Comparison of ENCODE assay signal across 8 cellular contexts in genomic region chr2:148927010-148927409, GRCh38. TPM values are rescaled to one million over a fixed set of nuclear protein-coding genes. Genes with fewer than 3 reads are reported as not detected.
DNase-seq lines count a peak whose midpoint lies in the region; ATAC-seq and TF ChIP-seq lines count a peak whose summit lies in the region.

No MANE protein-coding gene starts in this region.

- H3K9me3 ChIP-seq in CD4-positive, alpha-beta T cell (ENCODE audit: control insufficient read depth, low read length) = no peaks in the 10 kb centered on the region
- H3K9me3 ChIP-seq in IMR-90 (ENCODE audit: control insufficient read depth, insufficient read depth, low read length) = no peaks in the 10 kb centered on the region

- H3K4me3 Mint-ChIP-seq in CD4-positive, alpha-beta T cell = peak overlapping the region; percentile 79
- peak overlapping the region; percentile 87 for H3K4me3 Mint-ChIP-seq in activated T-helper 1 cell treated with anti-CD3 and anti-CD28 coated beads, Interleukin-12 subunit alpha, Interleukin-12 subunit beta, Interleukin-2, Interleukin-4 antibody, amounts not matched to agents 30 ng/mL and 10 ng/mL and 1 ng/mL, durations not matched to agents 14 hours and 24 hours and 36 hours

- H2AK5ac ChIP-seq in IMR-90 (ENCODE audit: low read depth, low read length) = no peak overlapping the region
- H2AK5ac ChIP-seq in mesendoderm (ENCODE audit: low read length) = no peak overlapping the region

- H2BK15ac ChIP-seq in IMR-90 (ENCODE audit: low read depth, low read length) (no peak overlapping the region), mesendoderm (replicated peaks; ENCODE audit: low read depth) (no peak overlapping the region)

- H3K9ac ChIP-seq in IMR-90 (ENCODE audit: low read depth, low read length) (no peak overlapping the region), mesendoderm (ENCODE audit: low read length) (no peak overlapping the region)

- H3K9me3 Mint-ChIP-seq in CD4-positive, alpha-beta T cell = no peaks in the 10 kb centered on the region
- H3K9me3 Mint-ChIP-seq in activated T-helper 1 cell treated with anti-CD3 and anti-CD28 coated beads, Interleukin-12 subunit alpha, Interleukin-12 subunit beta, Interleukin-2, Interleukin-4 antibody, amounts not matched to agents 30 ng/mL and 10 ng/mL and 1 ng/mL, durations not matched to agents 14 hours and 24 hours and 36 hours = no peaks in the 10 kb centered on the region

- H3K27ac Mint-ChIP-seq in CD4-positive, alpha-beta T cell = peak overlapping the region; percentile 61
- H3K27ac Mint-ChIP-seq in activated T-helper 1 cell treated with anti-CD3 and anti-CD28 coated beads, Interleukin-12 subunit alpha, Interleukin-12 subunit beta, Interleukin-2, Interleukin-4 antibody, amounts not matched to agents 30 ng/mL and 10 ng/mL and 1 ng/mL, durations not matched to agents 14 hours and 24 hours and 36 hours = peak overlapping the region; percentile 86

- H3K4me2 ChIP-seq in IMR-90 (ENCODE audit: low read depth, low read length) (no peak overlapping the region), mesendoderm (ENCODE audit: low read length) (no peak overlapping the region)

- no peak for TF ChIP-seq CTCF in CD4-positive, alpha-beta T cell (IDR thresholded peaks at IDR 0.05)
- no peak for TF ChIP-seq CTCF in IMR-90 (conservative IDR thresholded peaks at IDR 0.05; ENCODE audit: low read depth, low read length)

- peak; percentile 74 for ATAC-seq in CD4-positive, alpha-beta T cell (ENCODE audit: poor library complexity)
- ATAC-seq in GM21529 (IDR thresholded peaks at IDR 0.05; ENCODE audit: unreplicated experiment) (peak; percentile 60), IMR-90 (ENCODE audit: low read depth) (no peak; the same call in 1 of the 2 replicates), SK-N-SH treated with all-trans-retinoic acid at 6 μM for 48 hours (no peak)

- 60% methylated on average over 3 of the region's 12 CpGs; no CpG with 5 or more reads in 1 of the 2 experiments for WGBS in IMR-90 (ENCODE audit: extremely low coverage in 2 of 2, insufficient read length in 1 of 2), 2 experiments
- no CpG with 5 or more reads among the region's 12 CpGs for WGBS in mesendoderm (ENCODE audit: extremely low coverage, insufficient coverage, low lambda C conversion rate)

- H2BK5ac ChIP-seq in IMR-90 (ENCODE audit: low read depth, low read length, poor library complexity, severe bottlenecking) (no peak overlapping the region), mesendoderm (ENCODE audit: low read length) (no peak overlapping the region)

- no peaks in the 10 kb centered on the region for H3K36me3 Mint-ChIP-seq in CD4-positive, alpha-beta T cell (ENCODE audit: low read depth)
- H3K36me3 Mint-ChIP-seq in activated T-helper 1 cell treated with anti-CD3 and anti-CD28 coated beads, Interleukin-12 subunit alpha, Interleukin-12 subunit beta, Interleukin-2, Interleukin-4 antibody, amounts not matched to agents 30 ng/mL and 10 ng/mL and 1 ng/mL, durations not matched to agents 14 hours and 24 hours and 36 hours (ENCODE audit: low read depth) = peaks cover 25% of the 10 kb centered on the region

- TF ChIP-seq POLR2A in IMR-90 (IDR thresholded peaks at IDR 0.05; ENCODE audit: low read depth, low read length) = no peak

- H3K27me3 Mint-ChIP-seq in CD4-positive, alpha-beta T cell = no peaks in the 10 kb centered on the region
- H3K27me3 Mint-ChIP-seq in activated T-helper 1 cell treated with anti-CD3 and anti-CD28 coated beads, Interleukin-12 subunit alpha, Interleukin-12 subunit beta, Interleukin-2, Interleukin-4 antibody, amounts not matched to agents 30 ng/mL and 10 ng/mL and 1 ng/mL, durations not matched to agents 14 hours and 24 hours and 36 hours (ENCODE audit: insufficient read depth) = no peaks in the 10 kb centered on the region

- no peaks in the 10 kb centered on the region for H3K79me2 ChIP-seq in mesendoderm (ENCODE audit: control insufficient read depth, insufficient read depth, low read length)

- dilution Hi-C loops in IMR-90 (cut with HindIII; ENCODE audit: low sequenced_read_pairs, unreplicated experiment) = no loop called here

- H3K4me3 ChIP-seq in IMR-90 (ENCODE audit: insufficient read depth, low read depth, low read length) (no peak overlapping the region), mesendoderm (ENCODE audit: low read length) (no peak overlapping the region)

- H3K4ac ChIP-seq in IMR-90 (ENCODE audit: low read depth, low read length) (no peak overlapping the region), mesendoderm (ENCODE audit: low read depth, low read length) (no peak overlapping the region)

- no peaks in the 10 kb centered on the region for H3K27me3 ChIP-seq in CD4-positive, alpha-beta T cell (ENCODE audit: control insufficient read depth, insufficient read depth, low read length)
- H3K27me3 ChIP-seq in IMR-90 (ENCODE audit: control insufficient read depth, insufficient read depth, low read length) (no peaks in the 10 kb centered on the region), mesendoderm (ENCODE audit: insufficient read depth, low read length, poor library complexity) (no peaks in the 10 kb centered on the region)

- H3K79me1 ChIP-seq in IMR-90 (ENCODE audit: low read depth in 1 of 2, low read length in 2 of 2) = no peaks in the 10 kb centered on the region
- no peaks in the 10 kb centered on the region for H3K79me1 ChIP-seq in mesendoderm (ENCODE audit: low read length)

- H2BK120ac ChIP-seq in IMR-90 (ENCODE audit: low read depth, low read length) (no peak overlapping the region), mesendoderm (ENCODE audit: low read depth, low read length) (no peak overlapping the region)

- H2AK9ac ChIP-seq in IMR-90 (replicated peaks; ENCODE audit: low read depth, low read length, poor library complexity) = no peak overlapping the region

- intact Hi-C loops in CD4-positive, alpha-beta T cell (cut with DNase I, micrococcal nuclease) = loop anchor here (2.0 kb wide), 2 partner anchors 62 to 64 kb away; no protein-coding TSS in a partner anchor
- intact Hi-C loops in IMR-90 (cut with micrococcal nuclease) = loop anchor here (5.0 kb wide), 1 partner anchor 285 kb away; the partner anchor contains the start of gene EPC2
- intact Hi-C loops in activated T-helper 1 cell treated with anti-CD3 and anti-CD28 coated beads, Interleukin-12 subunit alpha, Interleukin-12 subunit beta, Interleukin-2, Interleukin-4 antibody, amounts not matched to agents 30 ng/mL and 10 ng/mL and 1 ng/mL, durations not matched to agents 14 hours and 24 hours and 36 hours (cut with micrococcal nuclease) = loop anchor here (1.0 to 5.0 kb wide), 4 partner anchors 63 to 990 kb away; partner anchors contain the start of genes MBD5 and ORC4

- H3K18ac ChIP-seq in IMR-90 (ENCODE audit: low read depth, low read length) (no peak overlapping the region), mesendoderm (ENCODE audit: low read length) (no peak overlapping the region)

- H4K8ac ChIP-seq in IMR-90 (ENCODE audit: low read depth in 2 of 2, low read length in 2 of 2) (no peak overlapping the region), mesendoderm (ENCODE audit: low read depth, low read length) (no peak overlapping the region)

- no peak overlapping the region for H3K56ac ChIP-seq in IMR-90 (ENCODE audit: extremely low read depth, insufficient read depth, low read length)
- no peak overlapping the region for H3K56ac ChIP-seq in mesendoderm (ENCODE audit: low read length)

- H3K23ac ChIP-seq in IMR-90 (ENCODE audit: low read depth, low read length) (no peak overlapping the region), mesendoderm (ENCODE audit: low read length) (no peak overlapping the region)

- no peaks in the 10 kb centered on the region for H3K4me1 ChIP-seq in IMR-90 (ENCODE audit: control insufficient read depth, insufficient read depth, low read length)
- peaks cover 2% of the 10 kb centered on the region for H3K4me1 ChIP-seq in mesendoderm (ENCODE audit: control insufficient read depth, low read depth, low read length)

- peak overlapping the region; percentile 40 for H2AFZ ChIP-seq in IMR-90 (replicated peaks; ENCODE audit: low read length, poor library complexity)

- H4K20me1 ChIP-seq in IMR-90 (ENCODE audit: insufficient read depth, low read length) = no peaks in the 10 kb centered on the region

- no peaks in the 10 kb centered on the region for H3K9me1 ChIP-seq in IMR-90 (ENCODE audit: insufficient read depth, low read length)

- no TSS peak for BruUV-seq in IMR-90 (replicated peaks; lab: Mats Ljungman, UMichigan)

- in situ Hi-C loops in IMR-90 (cut with MboI; ENCODE audit: low sequenced_read_pairs) = no loop called here

- no peak overlapping the region for H4K91ac ChIP-seq in IMR-90 (ENCODE audit: insufficient read depth, low read depth, low read length)

- H3K36me3 ChIP-seq in IMR-90 (ENCODE audit: control insufficient read depth, insufficient read depth, low read length) (no peaks in the 10 kb centered on the region), mesendoderm (ENCODE audit: control insufficient read depth, insufficient read depth, low read length) (no peaks in the 10 kb centered on the region)

- peaks cover 25% of the 10 kb centered on the region for H3K4me1 Mint-ChIP-seq in CD4-positive, alpha-beta T cell (ENCODE audit: low read depth)
- peaks cover 26% of the 10 kb centered on the region for H3K4me1 Mint-ChIP-seq in activated T-helper 1 cell treated with anti-CD3 and anti-CD28 coated beads, Interleukin-12 subunit alpha, Interleukin-12 subunit beta, Interleukin-2, Interleukin-4 antibody, amounts not matched to agents 30 ng/mL and 10 ng/mL and 1 ng/mL, durations not matched to agents 14 hours and 24 hours and 36 hours (ENCODE audit: low read depth)

- H4K5ac ChIP-seq in IMR-90 (ENCODE audit: low read depth, low read length) (no peak overlapping the region), mesendoderm (ENCODE audit: low read length) (no peak overlapping the region)

- POLR2A ChIA-PET in CD4-positive, alpha-beta T cell (lab: Charles Lee) = interaction anchor here (0.7 to 1.9 kb wide), 3 partner anchors 23 to 402 kb away, joined by 3 to 11 read pairs (median 4); no protein-coding TSS in a partner anchor
- POLR2A ChIA-PET in IMR-90 (lab: Charles Lee; ENCODE audit: unreplicated experiment) = no interaction called here

- H2BK20ac ChIP-seq in IMR-90 (ENCODE audit: low read depth, low read length) = no peak overlapping the region

- no peak overlapping the region for H3K27ac ChIP-seq in CD4-positive, alpha-beta T cell (ENCODE audit: low read depth, low read length)
- no peak overlapping the region for H3K27ac ChIP-seq in IMR-90 (ENCODE audit: insufficient read depth, low read length)
- no peak overlapping the region for H3K27ac ChIP-seq in mesendoderm (ENCODE audit: low read depth, low read length)

- no peak for TF ChIP-seq RAD21 in IMR-90 (IDR thresholded peaks at IDR 0.05; ENCODE audit: low read length)

- DNase-seq in CD4-positive, alpha-beta T cell = peak in 4 of 10 experiments; percentile 3 to 20 (median 10)
- DNase-seq in IMR-90 (no peak), mesendoderm (peak; percentile 18), NCI-H1436 (lab: John Stamatoyannopoulos, UW) (no peak), GM03348 (ENCODE audit: low spot score) (no peak)
- peak; percentile 36 for DNase-seq in activated T-helper 1 cell treated with anti-CD3 and anti-CD28 coated beads, Interleukin-12 subunit alpha, Interleukin-12 subunit beta, Interleukin-2, Interleukin-4 antibody, amounts not matched to agents 30 ng/mL and 10 ng/mL and 1 ng/mL, durations not matched to agents 14 hours and 24 hours and 36 hours (ENCODE audit: low spot score)

- no peak overlapping the region for H3K14ac ChIP-seq in IMR-90 (replicated peaks; ENCODE audit: low read depth, low read length)

- CTCF ChIA-PET in CD4-positive, alpha-beta T cell (lab: Charles Lee) = no interaction called here
- CTCF ChIA-PET in IMR-90 (lab: Yijun Ruan, JAX) = interaction anchor here (0.6 to 1.2 kb wide), 2 partner anchors 38 to 59 kb away, joined by 3 to 6 read pairs; no protein-coding TSS in a partner anchor

RNA-seq across cellular contexts. Expression of gene KIF5C, which starts 52.0 kb away (rescaled TPM):
- total RNA-seq in CD4-positive, alpha-beta T cell = 1 to 10 TPM; 7.3 to 8.1 TPM
- total RNA-seq in IMR-90 (2012; rRNA removed) = 0.18 and 0.28 TPM in 2 replicates
- polyA plus RNA-seq in IMR-90 (2012; rRNA removed) = 0.10 and 0.13 TPM in 2 replicates
- 0.02 and 0.03 TPM in 2 replicates for polyA plus RNA-seq in IMR-90 (2012; cell fraction: cytosol; rRNA removed)
- polyA plus RNA-seq in IMR-90 (2012; cell fraction: nucleus; rRNA removed; ENCODE audit: low replicate concordance) = 0.04 and 0.11 TPM in 2 replicates
- total RNA-seq in activated T-helper 1 cell treated with anti-CD3 and anti-CD28 coated beads, Interleukin-12 subunit alpha, Interleukin-12 subunit beta, Interleukin-2, Interleukin-4 antibody, amounts not matched to agents 30 ng/mL and 10 ng/mL and 1 ng/mL, durations not matched to agents 14 hours and 24 hours and 36 hours = 17.9 and 20.7 TPM in 2 replicates
- 42.1 TPM for polyA plus RNA-seq in mesendoderm (2013, experiment 1 of 2)
- 44.9 TPM for polyA plus RNA-seq in mesendoderm (2013, experiment 2 of 2)

Comparison
In these comparisons a context has a peak if more than half of its experiments do, and no peak if none do; other contexts are left out.
1. ATAC-seq: peak in CD4-positive, alpha-beta T cell (single experiment) and GM21529 (single experiment); none in IMR-90 (single experiment) and SK-N-SH treated with all-trans-retinoic acid at 6 μM for 48 hours (single experiment).
2. DNase-seq: peak in activated T-helper 1 cell treated with anti-CD3 and anti-CD28 coated beads, Interleukin-12 subunit alpha, Interleukin-12 subunit beta, Interleukin-2, Interleukin-4 antibody, amounts not matched to agents 30 ng/mL and 10 ng/mL and 1 ng/mL, durations not matched to agents 14 hours and 24 hours and 36 hours (single experiment) and mesendoderm (single experiment); none in IMR-90 (single experiment), NCI-H1436 (single experiment) and GM03348 (single experiment).